In the genomic region with DNA sequence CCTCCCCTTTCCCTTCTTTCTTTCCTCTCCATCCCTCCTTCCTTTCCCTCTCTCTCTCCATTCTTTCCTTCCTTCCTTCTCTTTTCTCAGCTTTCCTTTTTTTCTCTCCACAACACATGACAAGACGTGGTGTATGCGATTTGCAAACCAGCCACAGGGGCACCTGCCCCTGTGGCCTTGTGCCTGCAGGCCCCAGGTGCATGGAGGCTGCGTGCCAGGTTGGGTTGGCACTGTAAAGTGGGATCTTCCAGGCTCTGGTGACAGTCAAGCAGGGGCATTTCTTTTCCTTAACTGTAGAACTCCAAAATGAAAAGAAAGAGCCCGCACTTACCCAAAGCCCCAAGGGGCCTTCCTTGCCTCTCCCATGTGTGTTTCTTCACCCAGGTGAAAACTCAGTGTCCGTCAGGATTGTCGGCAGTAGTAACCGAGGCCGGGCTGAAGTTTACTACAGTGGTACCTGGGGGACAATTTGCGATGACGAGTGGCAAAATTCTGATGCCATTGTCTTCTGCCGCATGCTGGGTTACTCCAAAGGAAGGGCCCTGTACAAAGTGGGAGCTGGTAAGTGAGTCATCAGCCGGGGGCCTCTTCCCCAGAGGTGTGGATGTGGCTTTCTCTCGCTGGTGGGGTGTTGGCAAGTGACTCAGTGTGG, we compare ENCODE assay signal across 14 cellular contexts. TPM values are rescaled to one million over a fixed set of nuclear protein-coding genes. Genes with fewer than 3 reads are reported as not detected.
DNase-seq lines count a peak whose midpoint lies in the region; ATAC-seq lines count a peak whose summit lies in the region.
"Had no signal": no experiment of that assay in that cellular context is flagged by ENCODE, and none has a peak within 500 bp of the region (broad histone marks: within the 10 kb centered on the region; RNA-seq: fewer than 3 reads in every experiment).

No MANE protein-coding gene starts in this region.

- CTCF ChIA-PET in activated CD8-positive, alpha-beta memory T cell treated with anti-CD3 and anti-CD28 coated beads, Interleukin-2, amount 10 ng/mL, durations not matched to agents 7 days and 5 days (lab: Charles Lee): no interaction called here

- no peak overlapping the region for H3K4me3 Mint-ChIP-seq in activated CD8-positive, alpha-beta memory T cell treated with anti-CD3 and anti-CD28 coated beads, Interleukin-2, amount 10 ng/mL, durations not matched to agents 7 days and 5 days
- H3K4me3 Mint-ChIP-seq: activated CD4-positive, alpha-beta T cell treated with anti-CD3 and anti-CD28 coated beads, Interleukin-2, amount 10 ng/mL, durations not matched to agents 24 days and 14 days had no signal

- no peaks in the 10 kb centered on the region for H3K9me3 Mint-ChIP-seq in activated CD8-positive, alpha-beta memory T cell treated with anti-CD3 and anti-CD28 coated beads, Interleukin-2, amount 10 ng/mL, durations not matched to agents 7 days and 5 days (ENCODE audit: low read depth)
- H3K9me3 Mint-ChIP-seq: activated CD4-positive, alpha-beta T cell treated with anti-CD3 and anti-CD28 coated beads, Interleukin-2, amount 10 ng/mL, durations not matched to agents 24 days and 14 days had no signal

- H3K36me3 Mint-ChIP-seq in activated CD8-positive, alpha-beta memory T cell treated with anti-CD3 and anti-CD28 coated beads, Interleukin-2, amount 10 ng/mL, durations not matched to agents 7 days and 5 days: no peaks in the 10 kb centered on the region

- DNase-seq in NCI-H226: peak; percentile 27
- peak; percentile 42 for DNase-seq in activated CD8-positive, alpha-beta memory T cell treated with anti-CD3 and anti-CD28 coated beads, Interleukin-2, amount 10 ng/mL, durations not matched to agents 7 days and 5 days
- peak; percentile 46 for DNase-seq in renal cortical epithelial cell (ENCODE audit: low read depth)
- no peak for DNase-seq in HT-29 (ENCODE audit: low spot score)
- DNase-seq: activated CD4-positive, alpha-beta T cell treated with anti-CD3 and anti-CD28 coated beads, Interleukin-2, amount 10 ng/mL, durations not matched to agents 24 days and 14 days; C1 segment of cervical spinal cord; DMS79 treated with DMSO at 0.1 percent for 48 hours; kidney glomerular epithelial cell; NCI-H1417 had no signal

- H3K4me1 Mint-ChIP-seq in activated CD8-positive, alpha-beta memory T cell treated with anti-CD3 and anti-CD28 coated beads, Interleukin-2, amount 10 ng/mL, durations not matched to agents 7 days and 5 days: peaks cover 11% of the 10 kb centered on the region
- H3K4me1 Mint-ChIP-seq: activated CD4-positive, alpha-beta T cell treated with anti-CD3 and anti-CD28 coated beads, Interleukin-2, amount 10 ng/mL, durations not matched to agents 24 days and 14 days had no signal

- ATAC-seq in HG03432 (IDR thresholded peaks at IDR 0.05; ENCODE audit: unreplicated experiment): peak; percentile 28
- peak; percentile 23 for ATAC-seq in activated CD8-positive, alpha-beta memory T cell treated with anti-CD3 and anti-CD28 coated beads, Interleukin-2, amount 10 ng/mL, durations not matched to agents 7 days and 5 days
- no peak for ATAC-seq in HG03439 (IDR thresholded peaks at IDR 0.05; ENCODE audit: unreplicated experiment)
- no peak for ATAC-seq in GM18907 (IDR thresholded peaks at IDR 0.05; ENCODE audit: unreplicated experiment)

- no peak overlapping the region for H3K27ac Mint-ChIP-seq in activated CD8-positive, alpha-beta memory T cell treated with anti-CD3 and anti-CD28 coated beads, Interleukin-2, amount 10 ng/mL, durations not matched to agents 7 days and 5 days
- H3K27ac Mint-ChIP-seq: activated CD4-positive, alpha-beta T cell treated with anti-CD3 and anti-CD28 coated beads, Interleukin-2, amount 10 ng/mL, durations not matched to agents 24 days and 14 days had no signal

- H3K27me3 Mint-ChIP-seq in activated CD8-positive, alpha-beta memory T cell treated with anti-CD3 and anti-CD28 coated beads, Interleukin-2, amount 10 ng/mL, durations not matched to agents 7 days and 5 days: peaks cover 2% of the 10 kb centered on the region
- H3K27me3 Mint-ChIP-seq: activated CD4-positive, alpha-beta T cell treated with anti-CD3 and anti-CD28 coated beads, Interleukin-2, amount 10 ng/mL, durations not matched to agents 24 days and 14 days had no signal

RNA-seq across cellular contexts. Expression of a gene that starts 50.9 kb away (rescaled TPM):
- not detected for total RNA-seq in activated CD8-positive, alpha-beta memory T cell treated with anti-CD3 and anti-CD28 coated beads, Interleukin-2, amount 10 ng/mL, durations not matched to agents 7 days and 5 days
- total RNA-seq in renal cortical epithelial cell: 0.17 TPM in 1 of 2 replicates, not detected in the other
- not detected in 2 replicates for total RNA-seq in HT-29 (2014; rRNA removed; shearing (Covaris generic))
- total RNA-seq: activated CD4-positive, alpha-beta T cell treated with anti-CD3 and anti-CD28 coated beads, Interleukin-2, amount 10 ng/mL, durations not matched to agents 24 days and 14 days; epithelial cell of proximal tubule; T-helper 1 cell treated with Interleukin-12 subunit alpha and Interleukin-12 subunit beta and Interleukin-4 antibody, amounts not matched to agents 30 ng/mL and 1 ng/mL, for 36 hours had no signal

Comparison
In these comparisons a context has a peak if more than half of its experiments do, and no peak if none do; other contexts are left out.
1. ATAC-seq: peak in HG03432 (single experiment) and activated CD8-positive, alpha-beta memory T cell treated with anti-CD3 and anti-CD28 coated beads, Interleukin-2, amount 10 ng/mL, durations not matched to agents 7 days and 5 days (single experiment); none in HG03439 (single experiment) and GM18907 (single experiment).